Comparison of ENCODE assay signal across 1 cellular context in the genomic region with DNA sequence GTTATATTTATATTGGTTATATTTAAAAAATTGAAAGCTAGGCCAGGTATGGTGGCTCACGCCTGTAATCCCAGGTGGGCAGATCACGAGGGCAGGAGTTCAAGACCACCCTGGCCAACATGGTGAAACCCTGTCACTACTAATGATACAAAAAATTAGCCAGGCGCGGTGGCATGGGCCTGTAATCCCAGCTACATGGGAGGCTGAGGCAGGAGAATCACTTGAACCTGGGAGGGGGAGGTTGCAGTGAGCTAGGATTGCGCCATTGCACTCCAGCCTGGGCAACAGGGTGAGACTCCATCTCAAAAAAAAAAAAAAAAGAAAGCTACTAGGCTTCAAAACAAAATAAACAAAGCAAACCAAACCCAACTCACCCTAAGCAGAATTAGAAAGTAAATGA.
TF ChIP-seq lines count a peak whose summit lies in the region.
"Not testable (repeated sequence)": the region's sequence is repeated elsewhere in the genome, so short reads cannot be mapped to it uniquely, and the experiment has no call there.

No MANE protein-coding gene starts in this region.

TF ChIP-seq in HepG2, 621 proteins besides CTCF, POLR2A, EP300 and RAD21 (continued from another document):
- peak; percentile 24; the same call in 1 of the 2 replicates for TF ChIP-seq THAP11 (CRISPR knock-in tag; IDR thresholded peaks at IDR 0.05)
- peak; percentile 75 for TF ChIP-seq ZNF460 (CRISPR knock-in tag; IDR thresholded peaks at IDR 0.05; ENCODE audit: borderline replicate concordance)
- TF ChIP-seq CEBPG (CRISPR knock-in tag; IDR thresholded peaks at IDR 0.05), result peak; percentile 58
- TF ChIP-seq SALL1 (CRISPR knock-in tag; IDR thresholded peaks at IDR 0.05), result peak; percentile 37; the same call in 1 of the 2 replicates
- TF ChIP-seq, protein P1, sequence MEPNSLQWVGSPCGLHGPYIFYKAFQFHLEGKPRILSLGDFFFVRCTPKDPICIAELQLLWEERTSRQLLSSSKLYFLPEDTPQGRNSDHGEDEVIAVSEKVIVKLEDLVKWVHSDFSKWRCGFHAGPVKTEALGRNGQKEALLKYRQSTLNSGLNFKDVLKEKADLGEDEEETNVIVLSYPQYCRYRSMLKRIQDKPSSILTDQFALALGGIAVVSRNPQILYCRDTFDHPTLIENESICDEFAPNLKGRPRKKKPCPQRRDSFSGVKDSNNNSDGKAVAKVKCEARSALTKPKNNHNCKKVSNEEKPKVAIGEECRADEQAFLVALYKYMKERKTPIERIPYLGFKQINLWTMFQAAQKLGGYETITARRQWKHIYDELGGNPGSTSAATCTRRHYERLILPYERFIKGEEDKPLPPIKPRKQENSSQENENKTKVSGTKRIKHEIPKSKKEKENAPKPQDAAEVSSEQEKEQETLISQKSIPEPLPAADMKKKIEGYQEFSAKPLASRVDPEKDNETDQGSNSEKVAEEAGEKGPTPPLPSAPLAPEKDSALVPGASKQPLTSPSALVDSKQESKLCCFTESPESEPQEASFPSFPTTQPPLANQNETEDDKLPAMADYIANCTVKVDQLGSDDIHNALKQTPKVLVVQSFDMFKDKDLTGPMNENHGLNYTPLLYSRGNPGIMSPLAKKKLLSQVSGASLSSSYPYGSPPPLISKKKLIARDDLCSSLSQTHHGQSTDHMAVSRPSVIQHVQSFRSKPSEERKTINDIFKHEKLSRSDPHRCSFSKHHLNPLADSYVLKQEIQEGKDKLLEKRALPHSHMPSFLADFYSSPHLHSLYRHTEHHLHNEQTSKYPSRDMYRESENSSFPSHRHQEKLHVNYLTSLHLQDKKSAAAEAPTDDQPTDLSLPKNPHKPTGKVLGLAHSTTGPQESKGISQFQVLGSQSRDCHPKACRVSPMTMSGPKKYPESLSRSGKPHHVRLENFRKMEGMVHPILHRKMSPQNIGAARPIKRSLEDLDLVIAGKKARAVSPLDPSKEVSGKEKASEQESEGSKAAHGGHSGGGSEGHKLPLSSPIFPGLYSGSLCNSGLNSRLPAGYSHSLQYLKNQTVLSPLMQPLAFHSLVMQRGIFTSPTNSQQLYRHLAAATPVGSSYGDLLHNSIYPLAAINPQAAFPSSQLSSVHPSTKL (CRISPR knock-in tag; IDR thresholded peaks at IDR 0.05), result peak; percentile 64
- 0 out of 2 replicates have a peak, but pooled peaks have one; percentile 17 for TF ChIP-seq HDAC1 (CRISPR knock-in tag; IDR thresholded peaks at IDR 0.05)
- TF ChIP-seq KAT7 (CRISPR knock-in tag; IDR thresholded peaks at IDR 0.05; ENCODE audit: borderline replicate concordance), result 0 out of 2 replicates have a peak, but pooled peaks have one; percentile 46
- TF ChIP-seq, protein P2, sequence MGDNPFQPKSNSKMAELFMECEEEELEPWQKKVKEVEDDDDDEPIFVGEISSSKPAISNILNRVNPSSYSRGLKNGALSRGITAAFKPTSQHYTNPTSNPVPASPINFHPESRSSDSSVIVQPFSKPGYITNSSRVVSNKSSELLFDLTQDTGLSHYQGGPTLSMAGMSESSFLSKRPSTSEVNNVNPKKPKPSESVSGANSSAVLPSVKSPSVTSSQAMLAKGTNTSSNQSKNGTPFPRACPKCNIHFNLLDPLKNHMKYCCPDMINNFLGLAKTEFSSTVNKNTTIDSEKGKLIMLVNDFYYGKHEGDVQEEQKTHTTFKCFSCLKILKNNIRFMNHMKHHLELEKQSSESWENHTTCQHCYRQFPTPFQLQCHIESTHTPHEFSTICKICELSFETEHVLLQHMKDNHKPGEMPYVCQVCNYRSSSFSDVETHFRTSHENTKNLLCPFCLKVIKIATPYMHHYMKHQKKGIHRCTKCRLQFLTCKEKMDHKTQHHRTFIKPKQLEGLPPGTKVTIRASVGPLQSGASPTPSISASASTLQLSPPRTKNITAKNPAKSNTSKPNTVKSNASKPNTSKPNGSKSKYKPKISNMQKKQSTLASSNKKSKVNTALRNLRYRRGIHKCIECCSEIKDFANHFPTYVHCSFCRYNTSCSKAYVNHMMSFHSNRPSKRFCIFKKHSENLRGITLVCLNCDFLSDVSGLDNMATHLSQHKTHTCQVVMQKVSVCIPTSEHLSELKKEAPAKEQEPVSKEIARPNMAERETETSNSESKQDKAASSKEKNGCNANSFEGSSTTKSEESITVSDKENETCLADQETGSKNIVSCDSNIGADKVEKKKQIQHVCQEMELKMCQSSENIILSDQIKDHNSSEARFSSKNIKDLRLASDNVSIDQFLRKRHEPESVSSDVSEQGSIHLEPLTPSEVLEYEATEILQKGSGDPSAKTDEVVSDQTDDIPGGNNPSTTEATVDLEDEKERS (CRISPR knock-in tag; IDR thresholded peaks at IDR 0.05), result peak; percentile 74; the same call in 1 of the 2 replicates
- peak; percentile 72 for TF ChIP-seq ZNF121 (CRISPR knock-in tag; IDR thresholded peaks at IDR 0.05)
- TF ChIP-seq, protein P3, sequence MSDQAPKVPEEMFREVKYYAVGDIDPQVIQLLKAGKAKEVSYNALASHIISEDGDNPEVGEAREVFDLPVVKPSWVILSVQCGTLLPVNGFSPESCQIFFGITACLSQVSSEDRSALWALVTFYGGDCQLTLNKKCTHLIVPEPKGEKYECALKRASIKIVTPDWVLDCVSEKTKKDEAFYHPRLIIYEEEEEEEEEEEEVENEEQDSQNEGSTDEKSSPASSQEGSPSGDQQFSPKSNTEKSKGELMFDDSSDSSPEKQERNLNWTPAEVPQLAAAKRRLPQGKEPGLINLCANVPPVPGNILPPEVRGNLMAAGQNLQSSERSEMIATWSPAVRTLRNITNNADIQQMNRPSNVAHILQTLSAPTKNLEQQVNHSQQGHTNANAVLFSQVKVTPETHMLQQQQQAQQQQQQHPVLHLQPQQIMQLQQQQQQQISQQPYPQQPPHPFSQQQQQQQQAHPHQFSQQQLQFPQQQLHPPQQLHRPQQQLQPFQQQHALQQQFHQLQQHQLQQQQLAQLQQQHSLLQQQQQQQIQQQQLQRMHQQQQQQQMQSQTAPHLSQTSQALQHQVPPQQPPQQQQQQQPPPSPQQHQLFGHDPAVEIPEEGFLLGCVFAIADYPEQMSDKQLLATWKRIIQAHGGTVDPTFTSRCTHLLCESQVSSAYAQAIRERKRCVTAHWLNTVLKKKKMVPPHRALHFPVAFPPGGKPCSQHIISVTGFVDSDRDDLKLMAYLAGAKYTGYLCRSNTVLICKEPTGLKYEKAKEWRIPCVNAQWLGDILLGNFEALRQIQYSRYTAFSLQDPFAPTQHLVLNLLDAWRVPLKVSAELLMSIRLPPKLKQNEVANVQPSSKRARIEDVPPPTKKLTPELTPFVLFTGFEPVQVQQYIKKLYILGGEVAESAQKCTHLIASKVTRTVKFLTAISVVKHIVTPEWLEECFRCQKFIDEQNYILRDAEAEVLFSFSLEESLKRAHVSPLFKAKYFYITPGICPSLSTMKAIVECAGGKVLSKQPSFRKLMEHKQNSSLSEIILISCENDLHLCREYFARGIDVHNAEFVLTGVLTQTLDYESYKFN (CRISPR knock-in tag; conservative IDR thresholded peaks at IDR 0.05), result 0 out of 2 replicates have a peak, but pooled peaks have one; percentile 15
- TF ChIP-seq GABPB1 (CRISPR knock-in tag; IDR thresholded peaks at IDR 0.05), result 0 out of 2 replicates have a peak, but pooled peaks have one; percentile 26
- TF ChIP-seq SOX13 (IDR thresholded peaks at IDR 0.05), result not testable (repeated sequence)
- TF ChIP-seq SOX13 (CRISPR knock-in tag; conservative IDR thresholded peaks at IDR 0.05 in 1 of 2, IDR thresholded peaks at IDR 0.05 in 1 of 2), result peak in 1 of 2 experiments; percentile 24; a peak in 1 of 4 replicates
- peak; percentile 54; the same call in 1 of the 2 replicates for TF ChIP-seq FOSL2 (CRISPR knock-in tag; IDR thresholded peaks at IDR 0.05)
- TF ChIP-seq, protein P4, sequence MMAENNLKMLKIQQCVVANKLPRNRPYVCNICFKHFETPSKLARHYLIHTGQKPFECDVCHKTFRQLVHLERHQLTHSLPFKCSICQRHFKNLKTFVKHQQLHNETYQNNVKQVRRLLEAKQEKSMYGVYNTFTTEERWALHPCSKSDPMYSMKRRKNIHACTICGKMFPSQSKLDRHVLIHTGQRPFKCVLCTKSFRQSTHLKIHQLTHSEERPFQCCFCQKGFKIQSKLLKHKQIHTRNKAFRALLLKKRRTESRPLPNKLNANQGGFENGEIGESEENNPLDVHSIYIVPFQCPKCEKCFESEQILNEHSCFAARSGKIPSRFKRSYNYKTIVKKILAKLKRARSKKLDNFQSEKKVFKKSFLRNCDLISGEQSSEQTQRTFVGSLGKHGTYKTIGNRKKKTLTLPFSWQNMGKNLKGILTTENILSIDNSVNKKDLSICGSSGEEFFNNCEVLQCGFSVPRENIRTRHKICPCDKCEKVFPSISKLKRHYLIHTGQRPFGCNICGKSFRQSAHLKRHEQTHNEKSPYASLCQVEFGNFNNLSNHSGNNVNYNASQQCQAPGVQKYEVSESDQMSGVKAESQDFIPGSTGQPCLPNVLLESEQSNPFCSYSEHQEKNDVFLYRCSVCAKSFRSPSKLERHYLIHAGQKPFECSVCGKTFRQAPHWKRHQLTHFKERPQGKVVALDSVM (CRISPR knock-in tag; IDR thresholded peaks at IDR 0.05), result peak; percentile 94
- TF ChIP-seq, protein P5, sequence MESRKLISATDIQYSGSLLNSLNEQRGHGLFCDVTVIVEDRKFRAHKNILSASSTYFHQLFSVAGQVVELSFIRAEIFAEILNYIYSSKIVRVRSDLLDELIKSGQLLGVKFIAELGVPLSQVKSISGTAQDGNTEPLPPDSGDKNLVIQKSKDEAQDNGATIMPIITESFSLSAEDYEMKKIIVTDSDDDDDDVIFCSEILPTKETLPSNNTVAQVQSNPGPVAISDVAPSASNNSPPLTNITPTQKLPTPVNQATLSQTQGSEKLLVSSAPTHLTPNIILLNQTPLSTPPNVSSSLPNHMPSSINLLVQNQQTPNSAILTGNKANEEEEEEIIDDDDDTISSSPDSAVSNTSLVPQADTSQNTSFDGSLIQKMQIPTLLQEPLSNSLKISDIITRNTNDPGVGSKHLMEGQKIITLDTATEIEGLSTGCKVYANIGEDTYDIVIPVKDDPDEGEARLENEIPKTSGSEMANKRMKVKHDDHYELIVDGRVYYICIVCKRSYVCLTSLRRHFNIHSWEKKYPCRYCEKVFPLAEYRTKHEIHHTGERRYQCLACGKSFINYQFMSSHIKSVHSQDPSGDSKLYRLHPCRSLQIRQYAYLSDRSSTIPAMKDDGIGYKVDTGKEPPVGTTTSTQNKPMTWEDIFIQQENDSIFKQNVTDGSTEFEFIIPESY (CRISPR knock-in tag; IDR thresholded peaks at IDR 0.05), result 0 out of 2 replicates have a peak, but pooled peaks have one; percentile 24
- TF ChIP-seq, protein P6, sequence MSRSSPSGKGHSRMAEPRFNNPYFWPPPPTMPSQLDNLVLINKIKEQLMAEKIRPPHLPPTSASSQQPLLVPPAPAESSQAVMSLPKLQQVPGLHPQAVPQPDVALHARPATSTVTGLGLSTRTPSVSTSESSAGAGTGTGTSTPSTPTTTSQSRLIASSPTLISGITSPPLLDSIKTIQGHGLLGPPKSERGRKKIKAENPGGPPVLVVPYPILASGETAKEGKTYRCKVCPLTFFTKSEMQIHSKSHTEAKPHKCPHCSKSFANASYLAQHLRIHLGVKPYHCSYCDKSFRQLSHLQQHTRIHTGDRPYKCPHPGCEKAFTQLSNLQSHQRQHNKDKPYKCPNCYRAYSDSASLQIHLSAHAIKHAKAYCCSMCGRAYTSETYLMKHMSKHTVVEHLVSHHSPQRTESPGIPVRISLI (CRISPR knock-in tag; IDR thresholded peaks at IDR 0.05; ENCODE audit: borderline replicate concordance), result peak; percentile 45; the same call in 1 of the 2 replicates
- TF ChIP-seq ZMYM3 (CRISPR knock-in tag; IDR thresholded peaks at IDR 0.05), result peak; percentile 85
- peak; percentile 56; the same call in 1 of the 2 replicates for TF ChIP-seq POGZ (CRISPR knock-in tag; IDR thresholded peaks at IDR 0.05)
- peak; percentile 23; the same call in 1 of the 2 replicates for TF ChIP-seq CEBPB (IDR thresholded peaks at IDR 0.05; ENCODE audit: borderline replicate concordance, low read depth, low read length)
TF ChIP-seq in HepG2: peak in this region for 21; not testable (repeated sequence) for 600.
